In genomic region chr22:21766933-21767462, GRCh38 we compare ENCODE assay signal across 8 cellular contexts. TPM values are rescaled to one million over a fixed set of nuclear protein-coding genes. Genes with fewer than 3 reads are reported as not detected.
DNase-seq lines count a peak whose midpoint lies in the region; ATAC-seq lines count a peak whose summit lies in the region.
"Had no signal": no experiment of that assay in that cellular context is flagged by ENCODE, and none has a peak within 500 bp of the region (broad histone marks: within the 10 kb centered on the region; RNA-seq: fewer than 3 reads in every experiment).

No MANE protein-coding gene starts in this region.

- peak overlapping the region; percentile 95 for H3K27ac Mint-ChIP-seq in stimulated activated effector memory CD8-positive, alpha-beta T cell treated with anti-CD3 and anti-CD28 coated beads, Interleukin-12 subunit alpha, Interleukin-12 subunit beta, amount 100 ng/mL, for 72 hours

- H3K9me3 Mint-ChIP-seq in stimulated activated effector memory CD8-positive, alpha-beta T cell treated with anti-CD3 and anti-CD28 coated beads, Interleukin-12 subunit alpha, Interleukin-12 subunit beta, amount 100 ng/mL, for 72 hours = no peaks in the 10 kb centered on the region

- H3K36me3 Mint-ChIP-seq in stimulated activated effector memory CD8-positive, alpha-beta T cell treated with anti-CD3 and anti-CD28 coated beads, Interleukin-12 subunit alpha, Interleukin-12 subunit beta, amount 100 ng/mL, for 72 hours = peaks cover 85% of the 10 kb centered on the region

- intact Hi-C loops in left cardiac atrium (cut with DNase I) = no loop called here

- H3K4me3 Mint-ChIP-seq in stimulated activated effector memory CD8-positive, alpha-beta T cell treated with anti-CD3 and anti-CD28 coated beads, Interleukin-12 subunit alpha, Interleukin-12 subunit beta, amount 100 ng/mL, for 72 hours = peak overlapping the region; percentile 65

- H3K4me1 Mint-ChIP-seq in stimulated activated effector memory CD8-positive, alpha-beta T cell treated with anti-CD3 and anti-CD28 coated beads, Interleukin-12 subunit alpha, Interleukin-12 subunit beta, amount 100 ng/mL, for 72 hours = peaks cover 68% of the 10 kb centered on the region

- ATAC-seq in HG02571 (IDR thresholded peaks at IDR 0.05; ENCODE audit: unreplicated experiment) (peak; percentile 51), left cardiac atrium (peak; percentile 41 to 77), HG03354 (IDR thresholded peaks at IDR 0.05; ENCODE audit: poor library complexity, severe bottlenecking, unreplicated experiment) (no peak)
- peak; percentile 93 for ATAC-seq in stimulated activated effector memory CD8-positive, alpha-beta T cell treated with anti-CD3 and anti-CD28 coated beads, Interleukin-12 subunit alpha, Interleukin-12 subunit beta, amount 100 ng/mL, for 72 hours

- peak; percentile 18 to 27 for DNase-seq in activated CD4-positive, alpha-beta T cell treated with anti-CD3 and anti-CD28 coated beads for 4 hours
- DNase-seq in left cardiac atrium (no peak), HUDEP-2 (lab: John Stamatoyannopoulos, UW; ENCODE audit: unreplicated experiment in 76 of 76) (no peak), OCI-M1 (lab: John Stamatoyannopoulos, UW) (no peak)
- peak; percentile 65 to 92 for DNase-seq in stimulated activated effector memory CD8-positive, alpha-beta T cell treated with anti-CD3 and anti-CD28 coated beads, Interleukin-12 subunit alpha, Interleukin-12 subunit beta, amount 100 ng/mL, for 72 hours (ENCODE audit: low spot score in 2 of 2)
- DNase-seq: NCI-H69 had no signal

RNA-seq across cellular contexts. Expression of gene YPEL1, which starts 31.4 kb away (rescaled TPM):
- total RNA-seq in left cardiac atrium = 1 to 10 TPM; 4.6 to 5.3 TPM

Comparison
In these comparisons a context has a peak if more than half of its experiments do, and no peak if none do; other contexts are left out.
1. DNase-seq: peak in activated CD4-positive, alpha-beta T cell treated with anti-CD3 and anti-CD28 coated beads for 4 hours (2 of 2) and stimulated activated effector memory CD8-positive, alpha-beta T cell treated with anti-CD3 and anti-CD28 coated beads, Interleukin-12 subunit alpha, Interleukin-12 subunit beta, amount 100 ng/mL, for 72 hours (2 of 2); none in left cardiac atrium (single experiment), HUDEP-2 (0 of 76) and OCI-M1 (single experiment).